21 cellular contexts compared by ENCODE assay signal in genomic region chr1:111843177-111843576, GRCh38.
"Had no signal": no experiment of that assay in that cellular context is flagged by ENCODE, and none has a peak within 500 bp of the region (broad histone marks: within the 10 kb centered on the region; RNA-seq: fewer than 3 reads in every experiment).

No MANE protein-coding gene starts in this region.

- H3K4me3 ChIP-seq: K562 had no signal

- DNase-seq: activated CD4-positive, alpha-beta T cell treated with anti-CD3 and anti-CD28 coated beads for 4 hours; activated CD8-positive, alpha-beta memory T cell treated with anti-CD3 and anti-CD28 coated beads, Interleukin-2, amount 50 U/mL, for 48 hours; activated CD8-positive, alpha-beta T cell treated with anti-CD3 and anti-CD28 coated beads for 36 hours; activated effector memory CD4-positive, alpha-beta T cell treated with Interleukin-2 at 50 U/mL for 16 hours; activated naive CD4-positive, alpha-beta T cell treated with Interleukin-2 at 50 U/mL for 16 hours; activated naive CD8-positive, alpha-beta T cell treated with anti-CD3 and anti-CD28 coated beads, Interleukin-2, amount 50 U/mL, for 24 hours; activated T-cell treated with anti-CD3 and anti-CD28 coated beads, Interleukin-2, amount 50 U/mL, for 1 hour; amniotic stem cell; Karpas-422; MM.1S; NCI-H1105; NCI-H1436; NCI-H1694 treated with DMSO at 0.1 percent for 48 hours; NCI-H2029 treated with DMSO at 0.1 percent for 48 hours; NCI-H510A treated with DMSO at 0.1 percent for 48 hours; NCI-H69; PC-3; SHP77 treated with DMSO at 0.1 percent for 48 hours had no signal

- ATAC-seq: activated CD4-positive, CD25-positive, alpha-beta regulatory T cell treated with anti-CD3 and anti-CD28 coated beads, Interleukin-2, amount 50 U/mL, for 24 hours; activated CD8-positive, alpha-beta T cell treated with anti-CD3 and anti-CD28 coated beads for 36 hours; activated naive CD4-positive, alpha-beta T cell treated with anti-CD3 and anti-CD28 coated beads, Interleukin-2, amount 50 U/mL, for 72 hours; activated naive CD8-positive, alpha-beta T cell treated with anti-CD3 and anti-CD28 coated beads, Interleukin-2, amount 50 U/mL, for 24 hours; K562; PC-3 had no signal
